In the genomic region with DNA sequence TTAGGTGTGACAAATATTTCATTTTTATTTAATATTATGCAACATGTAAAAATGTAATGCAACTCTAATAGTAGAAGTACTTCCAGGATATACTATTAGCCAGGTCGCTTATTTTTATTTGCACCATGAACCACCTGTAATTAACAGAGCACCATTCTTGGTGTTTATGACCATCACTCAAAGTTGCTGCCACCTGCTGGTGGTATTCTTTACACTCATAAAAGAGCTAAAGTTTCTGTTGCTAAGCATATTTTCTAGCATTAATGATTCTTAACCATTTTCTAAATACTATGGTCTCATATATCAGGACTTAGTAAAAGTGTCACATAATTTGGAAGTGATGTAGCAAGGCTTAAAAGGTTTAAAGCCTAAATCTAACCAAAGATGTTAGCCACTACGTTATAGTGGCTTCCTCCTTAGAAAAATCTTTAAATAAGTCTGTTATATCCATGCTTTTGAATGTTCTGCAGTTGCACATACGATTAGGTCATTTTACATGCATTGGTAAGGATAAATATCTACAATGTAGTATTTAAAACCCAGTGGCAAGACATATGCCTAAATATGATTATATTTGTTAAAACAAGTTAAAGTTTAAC, we compare ENCODE assay signal across 9 cellular contexts.
DNase-seq lines count a peak whose midpoint lies in the region; ATAC-seq and TF ChIP-seq lines count a peak whose summit lies in the region.
"Had no signal": no experiment of that assay in that cellular context is flagged by ENCODE, and none has a peak within 500 bp of the region (broad histone marks: within the 10 kb centered on the region; RNA-seq: fewer than 3 reads in every experiment).

No MANE protein-coding gene starts in this region.

- no peaks in the 10 kb centered on the region for H3K27me3 Mint-ChIP-seq in GM23338 (ENCODE audit: insufficient read depth, low read depth, poor library complexity)
- H3K27me3 Mint-ChIP-seq: CD4-positive, CD25-positive, alpha-beta regulatory T cell had no signal

- H2AFZ ChIP-seq in GM23338: no peak overlapping the region

- no peaks in the 10 kb centered on the region for H3F3A ChIP-seq in GM23338 (replicated peaks; ENCODE audit: low read depth)

- peaks cover 9% of the 10 kb centered on the region; the same call in 2 of the 3 replicates for H3K36me3 Mint-ChIP-seq in GM23338 (ENCODE audit: low read depth)
- H3K36me3 Mint-ChIP-seq: CD4-positive, CD25-positive, alpha-beta regulatory T cell had no signal

- TF ChIP-seq CTCF in GM23338 (conservative IDR thresholded peaks at IDR 0.05; ENCODE audit: low read depth in 2 of 2) (peak; percentile 73 to 81), ascending aorta (IDR thresholded peaks at IDR 0.05) (peak in 2 of 3 experiments; percentile 33 to 39)

- H4K20me1 ChIP-seq in GM23338 (replicated peaks; ENCODE audit: insufficient read depth): no peaks in the 10 kb centered on the region

- peak; percentile 30 to 72 for DNase-seq in NCI-H2081 (lab: John Stamatoyannopoulos, UW)
- DNase-seq in NCI-H2081 treated with DMSO at 0.1 percent for 48 hours (lab: John Stamatoyannopoulos, UW): no peak
- DNase-seq in GM23338 (ENCODE audit: low spot score): peak; percentile 80
- peak; percentile 46 for DNase-seq in NCI-H1694 treated with DMSO at 0.1 percent for 48 hours (lab: John Stamatoyannopoulos, UW)
- no peak for DNase-seq in ascending aorta (ENCODE audit: low spot score in 2 of 2)
- DNase-seq in left kidney (ENCODE audit: low read depth, low spot score): peak; percentile 62
- no peak for DNase-seq in ecto neural progenitor cell (ENCODE audit: low spot score)

- H3K9me2 ChIP-seq in GM23338 (ENCODE audit: insufficient read depth): no peaks in the 10 kb centered on the region

- H3K36me3 ChIP-seq in GM23338 (ENCODE audit: insufficient read depth): no peaks in the 10 kb centered on the region
- no peaks in the 10 kb centered on the region for H3K36me3 ChIP-seq in ascending aorta

- H3K4me1 ChIP-seq in GM23338 (ENCODE audit: insufficient read depth): peaks cover 11% of the 10 kb centered on the region
- no peaks in the 10 kb centered on the region for H3K4me1 ChIP-seq in ascending aorta

- intact Hi-C loops in ascending aorta (cut with DNase I): no loop called here

- H3K4me3 ChIP-seq in GM23338: no peak overlapping the region
- H3K4me3 ChIP-seq in ascending aorta: no peak overlapping the region

- peak overlapping the region; percentile 41; the same call in 1 of the 2 replicates for H3K27ac Mint-ChIP-seq in GM23338
- H3K27ac Mint-ChIP-seq: CD4-positive, CD25-positive, alpha-beta regulatory T cell had no signal

- no peaks in the 10 kb centered on the region for H3K79me2 ChIP-seq in GM23338 (replicated peaks; ENCODE audit: insufficient read depth)

- H3K27me3 ChIP-seq in GM23338 (ENCODE audit: insufficient read depth) (no peaks in the 10 kb centered on the region), ascending aorta (no peaks in the 10 kb centered on the region)

- H3K9me3 Mint-ChIP-seq in GM23338: no peaks in the 10 kb centered on the region; the same call in 2 of the 3 replicates

- ATAC-seq in GM23338 (peak; percentile 38; the same call in 1 of the 3 replicates), GM21825 (IDR thresholded peaks at IDR 0.05; ENCODE audit: unreplicated experiment) (no peak)

- no peaks in the 10 kb centered on the region for H3K9me3 ChIP-seq in ascending aorta

- H3K27ac ChIP-seq in GM23338 (ENCODE audit: low read depth) (no peak overlapping the region), ascending aorta (no peak overlapping the region)

- H3K4me1 Mint-ChIP-seq in GM23338: peaks cover 19% of the 10 kb centered on the region
- H3K4me1 Mint-ChIP-seq: CD4-positive, CD25-positive, alpha-beta regulatory T cell had no signal

- no peak overlapping the region for H3K4me2 ChIP-seq in GM23338

- no peak overlapping the region for H3K4me3 Mint-ChIP-seq in GM23338
- H3K4me3 Mint-ChIP-seq: CD4-positive, CD25-positive, alpha-beta regulatory T cell had no signal

TF ChIP-seq in GM23338, 12 proteins besides CTCF, POLR2A, EP300 and RAD21:
- no peak for TF ChIP-seq ZNF114 (CRISPR knock-in tag; IDR thresholded peaks at IDR 0.05)
- no peak for TF ChIP-seq EZH2 (IDR thresholded peaks at IDR 0.05; ENCODE audit: low read depth, unreplicated experiment)
- TF ChIP-seq NANOG (IDR thresholded peaks at IDR 0.05; ENCODE audit: borderline replicate concordance): no peak
- no peak for TF ChIP-seq POLR2AphosphoS5 (IDR thresholded peaks at IDR 0.05; ENCODE audit: low read depth)
- TF ChIP-seq, protein P1, sequence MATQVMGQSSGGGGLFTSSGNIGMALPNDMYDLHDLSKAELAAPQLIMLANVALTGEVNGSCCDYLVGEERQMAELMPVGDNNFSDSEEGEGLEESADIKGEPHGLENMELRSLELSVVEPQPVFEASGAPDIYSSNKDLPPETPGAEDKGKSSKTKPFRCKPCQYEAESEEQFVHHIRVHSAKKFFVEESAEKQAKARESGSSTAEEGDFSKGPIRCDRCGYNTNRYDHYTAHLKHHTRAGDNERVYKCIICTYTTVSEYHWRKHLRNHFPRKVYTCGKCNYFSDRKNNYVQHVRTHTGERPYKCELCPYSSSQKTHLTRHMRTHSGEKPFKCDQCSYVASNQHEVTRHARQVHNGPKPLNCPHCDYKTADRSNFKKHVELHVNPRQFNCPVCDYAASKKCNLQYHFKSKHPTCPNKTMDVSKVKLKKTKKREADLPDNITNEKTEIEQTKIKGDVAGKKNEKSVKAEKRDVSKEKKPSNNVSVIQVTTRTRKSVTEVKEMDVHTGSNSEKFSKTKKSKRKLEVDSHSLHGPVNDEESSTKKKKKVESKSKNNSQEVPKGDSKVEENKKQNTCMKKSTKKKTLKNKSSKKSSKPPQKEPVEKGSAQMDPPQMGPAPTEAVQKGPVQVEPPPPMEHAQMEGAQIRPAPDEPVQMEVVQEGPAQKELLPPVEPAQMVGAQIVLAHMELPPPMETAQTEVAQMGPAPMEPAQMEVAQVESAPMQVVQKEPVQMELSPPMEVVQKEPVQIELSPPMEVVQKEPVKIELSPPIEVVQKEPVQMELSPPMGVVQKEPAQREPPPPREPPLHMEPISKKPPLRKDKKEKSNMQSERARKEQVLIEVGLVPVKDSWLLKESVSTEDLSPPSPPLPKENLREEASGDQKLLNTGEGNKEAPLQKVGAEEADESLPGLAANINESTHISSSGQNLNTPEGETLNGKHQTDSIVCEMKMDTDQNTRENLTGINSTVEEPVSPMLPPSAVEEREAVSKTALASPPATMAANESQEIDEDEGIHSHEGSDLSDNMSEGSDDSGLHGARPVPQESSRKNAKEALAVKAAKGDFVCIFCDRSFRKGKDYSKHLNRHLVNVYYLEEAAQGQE (IDR thresholded peaks at IDR 0.05; ENCODE audit: unreplicated experiment): no peak
- TF ChIP-seq, protein P2, sequence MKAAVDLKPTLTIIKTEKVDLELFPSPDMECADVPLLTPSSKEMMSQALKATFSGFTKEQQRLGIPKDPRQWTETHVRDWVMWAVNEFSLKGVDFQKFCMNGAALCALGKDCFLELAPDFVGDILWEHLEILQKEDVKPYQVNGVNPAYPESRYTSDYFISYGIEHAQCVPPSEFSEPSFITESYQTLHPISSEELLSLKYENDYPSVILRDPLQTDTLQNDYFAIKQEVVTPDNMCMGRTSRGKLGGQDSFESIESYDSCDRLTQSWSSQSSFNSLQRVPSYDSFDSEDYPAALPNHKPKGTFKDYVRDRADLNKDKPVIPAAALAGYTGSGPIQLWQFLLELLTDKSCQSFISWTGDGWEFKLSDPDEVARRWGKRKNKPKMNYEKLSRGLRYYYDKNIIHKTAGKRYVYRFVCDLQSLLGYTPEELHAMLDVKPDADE (IDR thresholded peaks at IDR 0.05): no peak
- TF ChIP-seq EZH2phosphoT487 (IDR thresholded peaks at IDR 0.05; ENCODE audit: unreplicated experiment): no peak
- TF ChIP-seq CREB1 (CRISPR knock-in tag; IDR thresholded peaks at IDR 0.05; ENCODE audit: low read depth): no peak

Comparison
In these comparisons a context has a peak if more than half of its experiments do, and no peak if none do; other contexts are left out.
1. DNase-seq: peak in NCI-H2081 (2 of 2), GM23338 (single experiment), NCI-H1694 treated with DMSO at 0.1 percent for 48 hours (single experiment) and left kidney (single experiment); none in NCI-H2081 treated with DMSO at 0.1 percent for 48 hours (single experiment), ascending aorta (0 of 2) and ecto neural progenitor cell (single experiment).